Comparison of ENCODE assay signal across 22 cellular contexts in the genomic region with DNA sequence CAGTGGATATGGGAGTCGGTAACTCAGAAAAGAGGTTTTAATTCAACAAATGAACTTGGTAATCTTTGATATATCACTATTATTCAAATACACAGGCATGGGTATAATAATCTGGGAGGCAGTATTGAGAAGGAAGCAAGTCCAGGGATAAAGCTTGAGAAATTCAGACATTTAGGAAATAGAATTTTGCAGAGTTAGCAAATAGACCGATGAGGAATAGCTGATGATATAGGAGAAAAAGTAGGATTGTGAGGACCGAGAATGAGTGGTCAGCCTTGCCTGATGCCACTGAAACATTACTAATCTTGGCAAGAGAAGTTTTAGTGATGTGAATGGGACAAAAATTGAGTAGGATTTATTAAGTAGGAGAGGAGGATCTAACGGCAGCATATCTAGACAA.
DNase-seq lines count a peak whose midpoint lies in the region; ATAC-seq, FAIRE-seq and TF ChIP-seq lines count a peak whose summit lies in the region.
"Had no signal": no experiment of that assay in that cellular context is flagged by ENCODE, and none has a peak within 500 bp of the region (broad histone marks: within the 10 kb centered on the region; RNA-seq: fewer than 3 reads in every experiment).

No MANE protein-coding gene starts in this region.

- TF ChIP-seq CTCF in HepG2 (CRISPR knock-in tag; IDR thresholded peaks at IDR 0.05) (no peak), right lobe of liver (IDR thresholded peaks at IDR 0.05) (no peak), K562 (IDR thresholded peaks at IDR 0.05 in 2 of 3, conservative IDR thresholded peaks at IDR 0.05 in 1 of 3; ENCODE audit: insufficient read depth in 2 of 3, low read depth in 1 of 3, low read length in 3 of 3) (no peak)

- FAIRE-seq in HepG2 (lab: Jason Lieb, UNC) (no peak), K562 (lab: Jason Lieb, UNC) (no peak)
- FAIRE-seq: GM12878, GM12892, GM18507 had no signal

- BruUV-seq in HepG2 (replicated peaks; lab: Mats Ljungman, UMichigan) (no TSS peak), K562 (replicated peaks; lab: Mats Ljungman, UMichigan) (no TSS peak)

- H3K79me2 ChIP-seq in HepG2 (ENCODE audit: insufficient read depth, low read length) = no peaks in the 10 kb centered on the region
- H3K79me2 ChIP-seq in K562 (ENCODE audit: control insufficient read depth, insufficient read depth, low read length) = no peaks in the 10 kb centered on the region

- TF ChIP-seq RAD21 in HepG2 (CRISPR knock-in tag; IDR thresholded peaks at IDR 0.05) (no peak), K562 (CRISPR knock-in tag; conservative IDR thresholded peaks at IDR 0.05 in 1 of 2, IDR thresholded peaks at IDR 0.05 in 1 of 2) (no peak)

- in situ Hi-C loops in HepG2 (cut with HindIII; ENCODE audit: extremely low pct_ligation_motif_present, low pct_unique_long_range_greater_than_20kb) = no loop called here
- in situ Hi-C loops in K562 (cut with MboI) = no loop called here

- no peaks in the 10 kb centered on the region for H3K4me1 ChIP-seq in HepG2 (ENCODE audit: insufficient read depth, low read length)
- H3K4me1 ChIP-seq in right lobe of liver = no peaks in the 10 kb centered on the region
- no peaks in the 10 kb centered on the region for H3K4me1 ChIP-seq in K562 (replicated peaks in 1 of 2; ENCODE audit: control insufficient read depth in 2 of 2, insufficient read depth in 2 of 2, low read length in 2 of 2)
- H3K4me1 ChIP-seq: BE2C, BLaER1 had no signal

- TF ChIP-seq EP300 in HepG2 (IDR thresholded peaks at IDR 0.05; ENCODE audit: low read depth in 2 of 2, low read length in 2 of 2) = no peak
- TF ChIP-seq EP300 in HepG2 (CRISPR knock-in tag; IDR thresholded peaks at IDR 0.05; ENCODE audit: borderline replicate concordance) = no peak
- TF ChIP-seq EP300 in K562 (IDR thresholded peaks at IDR 0.05; ENCODE audit: low read length) = no peak

- H3K27me3 ChIP-seq in HepG2 (ENCODE audit: control insufficient read depth in 1 of 2, insufficient read depth in 2 of 2, low read length in 2 of 2) = no peaks in the 10 kb centered on the region
- no peaks in the 10 kb centered on the region for H3K27me3 ChIP-seq in right lobe of liver
- H3K27me3 ChIP-seq in K562 (ENCODE audit: control insufficient read depth in 2 of 2, insufficient read depth in 2 of 2, low read length in 2 of 2) = no peaks in the 10 kb centered on the region
- H3K27me3 ChIP-seq: BE2C, BLaER1 had no signal

- CTCF ChIA-PET in HepG2 (lab: Yijun Ruan, JAX; ENCODE audit: low intra/inter-chr PET ratio, low total read pairs) = no interaction called here
- CTCF ChIA-PET in K562 (lab: Yijun Ruan, JAX; ENCODE audit: low intra/inter-chr PET ratio) = no interaction called here

- H3K9me3 ChIP-seq in HepG2 (ENCODE audit: low read length) = no peaks in the 10 kb centered on the region
- H3K9me3 ChIP-seq in right lobe of liver = no peaks in the 10 kb centered on the region
- no peaks in the 10 kb centered on the region for H3K9me3 ChIP-seq in K562 (replicated peaks; ENCODE audit: control insufficient read depth, insufficient read depth, low read depth, low read length)
- H3K9me3 ChIP-seq: BE2C, BLaER1 had no signal

- ATAC-seq in HepG2 (no peak), right lobe of liver (no peak), K562 (no peak)
- ATAC-seq: GM12878 had no signal

- H3K9me1 ChIP-seq in K562 (ENCODE audit: control insufficient read depth, insufficient read depth, low read length) = no peaks in the 10 kb centered on the region

- H3K4me3 ChIP-seq in HepG2 (replicated peaks in 1 of 3; ENCODE audit: insufficient read depth in 1 of 3, low read depth in 2 of 3, low read length in 3 of 3) (no peak overlapping the region), right lobe of liver (no peak overlapping the region), K562 (no peak overlapping the region)
- H3K4me3 ChIP-seq: BLaER1, GM12878 had no signal

- WGBS in HepG2 (ENCODE audit: low lambda C conversion rate) = 0% methylated on average over 4 of the region's 4 CpGs
- WGBS in right lobe of liver (ENCODE audit: insufficient coverage, low coverage, low lambda C conversion rate, missing lambda C conversion rate) = 29% methylated on average over 4 of the region's 4 CpGs
- 5% methylated on average over 4 of the region's 4 CpGs for WGBS in K562 (ENCODE audit: insufficient coverage, low coverage, missing lambda C conversion rate)

- POLR2A ChIA-PET in HepG2 (lab: Yijun Ruan, JAX) = no interaction called here
- POLR2A ChIA-PET in K562 (lab: Yijun Ruan, JAX) = no interaction called here

- H3K4me2 ChIP-seq in HepG2 (ENCODE audit: low read depth, low read length) (no peak overlapping the region), K562 (ENCODE audit: insufficient read depth, low read length) (no peak overlapping the region)
- H3K4me2 ChIP-seq: BLaER1 had no signal

- H3K27ac ChIP-seq in HepG2 (ENCODE audit: extremely low read length, insufficient read depth, low read length) (no peak overlapping the region), right lobe of liver (no peak overlapping the region), K562 (ENCODE audit: extremely low read depth, low read depth, low read length) (no peak overlapping the region)
- H3K27ac ChIP-seq: 22Rv1, BLaER1 had no signal

- H2AFZ ChIP-seq in HepG2 (ENCODE audit: low read length) (no peak overlapping the region), K562 (ENCODE audit: low read depth, low read length) (no peak overlapping the region)

- H3K36me3 ChIP-seq in HepG2 (replicated peaks in 1 of 2; ENCODE audit: control insufficient read depth in 1 of 2, insufficient read depth in 2 of 2, low read length in 2 of 2) (no peaks in the 10 kb centered on the region), right lobe of liver (no peaks in the 10 kb centered on the region), K562 (ENCODE audit: control insufficient read depth, insufficient read depth, low read length) (no peaks in the 10 kb centered on the region)
- H3K36me3 ChIP-seq: BE2C, BLaER1 had no signal

- no peak for TF ChIP-seq POLR2A in HepG2 (IDR thresholded peaks at IDR 0.05; ENCODE audit: insufficient read depth in 1 of 2, low read depth in 2 of 2, low read length in 2 of 2)
- TF ChIP-seq POLR2A in right lobe of liver (IDR thresholded peaks at IDR 0.05) = no peak
- no peak for TF ChIP-seq POLR2A in K562 (conservative IDR thresholded peaks at IDR 0.05)

- DNase-seq in HepG2 (ENCODE audit: low spot score) (no peak), right lobe of liver (no peak), K562 (ENCODE audit: extremely low read depth in 1 of 4, low spot score in 3 of 4) (no peak), NCI-H2227 (lab: John Stamatoyannopoulos, UW; ENCODE audit: unreplicated experiment) (no peak), NCI-H187 (lab: John Stamatoyannopoulos, UW) (no peak)
- DNase-seq: ACHN; BE2C; CD4-positive, alpha-beta memory T cell; CD4-positive, CD25-positive, alpha-beta regulatory T cell; CD8-positive, alpha-beta memory T cell; COR-L47; DMS 273 treated with DMSO at 0.1 percent for 48 hours; DMS153; DMS53; DMS79; DND-41; GDM1 had no signal

- H4K20me1 ChIP-seq in HepG2 (ENCODE audit: insufficient read depth, low read length) (no peaks in the 10 kb centered on the region), K562 (replicated peaks; ENCODE audit: control insufficient read depth, insufficient read depth, low read length) (no peaks in the 10 kb centered on the region)
- H4K20me1 ChIP-seq: BLaER1 had no signal

- intact Hi-C loops in HepG2 (cut with micrococcal nuclease; ENCODE audit: unreplicated experiment) (no loop called here), right lobe of liver (cut with DNase I) (no loop called here), K562 (cut with micrococcal nuclease) (no loop called here)

- H3K9ac ChIP-seq in HepG2 (ENCODE audit: insufficient read depth, low read depth, low read length) (no peak overlapping the region), K562 (ENCODE audit: insufficient read depth in 1 of 2, low read depth in 2 of 2, low read length in 2 of 2) (no peak overlapping the region)
- H3K9ac ChIP-seq: BLaER1 had no signal

TF ChIP-seq in HepG2, 621 proteins besides CTCF, POLR2A, EP300 and RAD21:
- TF ChIP-seq IRX3 (CRISPR knock-in tag; IDR thresholded peaks at IDR 0.05; ENCODE audit: borderline replicate concordance, low read depth) = no peak
- TF ChIP-seq KDM5B (CRISPR knock-in tag; IDR thresholded peaks at IDR 0.05; ENCODE audit: borderline replicate concordance) = no peak
- peak; percentile 65 for TF ChIP-seq MAFF (IDR thresholded peaks at IDR 0.05; ENCODE audit: low read depth, low read length)
- no peak for TF ChIP-seq BORCS8-MEF2B (CRISPR knock-in tag; IDR thresholded peaks at IDR 0.05)
- TF ChIP-seq MAFK (conservative IDR thresholded peaks at IDR 0.05 in 1 of 2, IDR thresholded peaks at IDR 0.05 in 1 of 2; ENCODE audit: low read length in 2 of 2) = peak; percentile 40 to 70; a peak in 3 of 4 replicates
TF ChIP-seq in HepG2: peak in this region for 2.

TF ChIP-seq in K562, 482 proteins besides CTCF, POLR2A, EP300 and RAD21:
- TF ChIP-seq STAT5A (IDR thresholded peaks at IDR 0.05; ENCODE audit: borderline replicate concordance, low read length) = no peak
- TF ChIP-seq, protein P1, sequence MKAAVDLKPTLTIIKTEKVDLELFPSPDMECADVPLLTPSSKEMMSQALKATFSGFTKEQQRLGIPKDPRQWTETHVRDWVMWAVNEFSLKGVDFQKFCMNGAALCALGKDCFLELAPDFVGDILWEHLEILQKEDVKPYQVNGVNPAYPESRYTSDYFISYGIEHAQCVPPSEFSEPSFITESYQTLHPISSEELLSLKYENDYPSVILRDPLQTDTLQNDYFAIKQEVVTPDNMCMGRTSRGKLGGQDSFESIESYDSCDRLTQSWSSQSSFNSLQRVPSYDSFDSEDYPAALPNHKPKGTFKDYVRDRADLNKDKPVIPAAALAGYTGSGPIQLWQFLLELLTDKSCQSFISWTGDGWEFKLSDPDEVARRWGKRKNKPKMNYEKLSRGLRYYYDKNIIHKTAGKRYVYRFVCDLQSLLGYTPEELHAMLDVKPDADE (conservative IDR thresholded peaks at IDR 0.05; ENCODE audit: control insufficient read depth, low read depth, low read length) = no peak
- no peak for TF ChIP-seq NR3C1 (CRISPR knock-in tag; IDR thresholded peaks at IDR 0.05)
- TF ChIP-seq ZNF316 (IDR thresholded peaks at IDR 0.05) = peak; percentile 37
- no peak for TF ChIP-seq LARP7 (IDR thresholded peaks at IDR 0.05)
- TF ChIP-seq GATAD2B (IDR thresholded peaks at IDR 0.05; ENCODE audit: borderline replicate concordance) = no peak
